In genomic region chr15:75727851-75728715, GRCh38 we compare ENCODE assay signal across 8 cellular contexts. TPM values are rescaled to one million over a fixed set of nuclear protein-coding genes. Genes with fewer than 3 reads are reported as not detected.
DNase-seq lines count a peak whose midpoint lies in the region; ATAC-seq and TF ChIP-seq lines count a peak whose summit lies in the region.

No MANE protein-coding gene starts in this region.

- DNase-seq in NCI-H524 (lab: John Stamatoyannopoulos, UW) (peak; percentile 21 to 53), NCI-H524 treated with DMSO at 0.1 percent for 48 hours (lab: John Stamatoyannopoulos, UW) (no peak), NOMO-1 treated with DMSO at 0.1 percent for 48 hours (lab: John Stamatoyannopoulos, UW; ENCODE audit: unreplicated experiment) (peak; percentile 20), fibroblast of the aortic adventitia (ENCODE audit: low read depth) (peak; percentile 32), prostate gland (ENCODE audit: low spot score) (peak; percentile 50), NCI-H2107 treated with DMSO at 0.1 percent for 48 hours (lab: John Stamatoyannopoulos, UW; ENCODE audit: unreplicated experiment) (no peak)
- peak; percentile 79 for DNase-seq in activated T-cell treated with anti-CD3 and anti-CD28 coated beads, Interleukin-2, amount 50 U/mL, for 1 hour

- H3K27ac ChIP-seq in prostate gland: no peak overlapping the region

- 42% methylated on average over 16 of the region's 17 CpGs for WGBS in prostate gland

- TF ChIP-seq POLR2A in prostate gland (IDR thresholded peaks at IDR 0.05): no peak

- no peaks in the 10 kb centered on the region for H3K27me3 ChIP-seq in prostate gland (replicated peaks; ENCODE audit: insufficient read depth)

- no peaks in the 10 kb centered on the region for H3K36me3 ChIP-seq in prostate gland

- H3K4me3 ChIP-seq in fibroblast of the aortic adventitia (ENCODE audit: low read depth, low read length): no peak overlapping the region
- no peak overlapping the region for H3K4me3 ChIP-seq in prostate gland

- H3K9me3 ChIP-seq in prostate gland: no peaks in the 10 kb centered on the region

- no peaks in the 10 kb centered on the region for H3K4me1 ChIP-seq in prostate gland (replicated peaks)

- ATAC-seq in GM18868 (IDR thresholded peaks at IDR 0.05; ENCODE audit: unreplicated experiment): no peak

- intact Hi-C loops in prostate gland (cut with DNase I): loop anchor here (5.0 kb wide), 1 partner anchor 74 kb away; no protein-coding TSS in a partner anchor

- TF ChIP-seq CTCF in fibroblast of the aortic adventitia (IDR thresholded peaks at IDR 0.05; ENCODE audit: insufficient read depth, low read length): peak; percentile 51
- peak; percentile 16 to 53 (median 38) for TF ChIP-seq CTCF in prostate gland (IDR thresholded peaks at IDR 0.05)

RNA-seq across cellular contexts. Expression of gene CSPG4, which starts 15.4 kb away (rescaled TPM):
- total RNA-seq in fibroblast of the aortic adventitia (ENCODE audit: low replicate concordance): 12.0 and 27.8 TPM in 2 replicates
- 10 to 100 TPM; 14.3 to 29.4 TPM for total RNA-seq in prostate gland

Comparison
In these comparisons a context has a peak if more than half of its experiments do, and no peak if none do; other contexts are left out.
1. DNase-seq: peak in NCI-H524 (2 of 2), NOMO-1 treated with DMSO at 0.1 percent for 48 hours (single experiment), activated T-cell treated with anti-CD3 and anti-CD28 coated beads, Interleukin-2, amount 50 U/mL, for 1 hour (single experiment), fibroblast of the aortic adventitia (single experiment) and prostate gland (single experiment); none in NCI-H524 treated with DMSO at 0.1 percent for 48 hours (single experiment) and NCI-H2107 treated with DMSO at 0.1 percent for 48 hours (single experiment).